ENCODE assay signal across 18 cellular contexts in genomic region chr1:209404577-209404976, GRCh38.
A peak's percentile ranks its signal among the peaks of the same experiment; 100 is the strongest.
DNase-seq lines count a peak whose midpoint lies in the region; ATAC-seq and TF ChIP-seq lines count a peak whose summit lies in the region.
"Had no signal": no experiment of that assay in that cellular context is flagged by ENCODE, and none has a peak within 500 bp of the region (broad histone marks: within the 10 kb centered on the region; RNA-seq: fewer than 3 reads in every experiment).

No MANE protein-coding gene starts in this region.

- no peak overlapping the region for H2BK15ac ChIP-seq in H9 (ENCODE audit: low read depth, low read length)

- H3F3A ChIP-seq in PC-3 (ENCODE audit: low read length, unreplicated experiment): peaks cover 34% of the 10 kb centered on the region

- ATAC-seq in PC-3 (peak; percentile 62), HG03565 (IDR thresholded peaks at IDR 0.05; ENCODE audit: unreplicated experiment) (no peak), GM21825 (IDR thresholded peaks at IDR 0.05; ENCODE audit: unreplicated experiment) (no peak), GM21390 (IDR thresholded peaks at IDR 0.05; ENCODE audit: unreplicated experiment) (no peak), HG03354 (IDR thresholded peaks at IDR 0.05; ENCODE audit: poor library complexity, severe bottlenecking, unreplicated experiment) (no peak)
- ATAC-seq: activated CD4-positive, CD25-positive, alpha-beta regulatory T cell treated with anti-CD3 and anti-CD28 coated beads, Interleukin-2, amount 50 U/mL, for 24 hours; mucosa of descending colon had no signal

- no peak overlapping the region for H3K4ac ChIP-seq in H9 (ENCODE audit: low read depth, low read length)

- H3K36me3 Mint-ChIP-seq in H9 (ENCODE audit: insufficient read depth in 1 of 3, low read depth in 3 of 3): no peaks in the 10 kb centered on the region; a peak in 1 of 7 replicates

- intact Hi-C loops in PC-3 (cut with micrococcal nuclease): loop anchor here (2.0 kb wide), 1 partner anchor 50 kb away; no protein-coding TSS in a partner anchor

- no peak overlapping the region for H4K8ac ChIP-seq in H9 (replicated peaks; ENCODE audit: insufficient read length, low read depth, low read length)

- H4K20me1 ChIP-seq in H9 (ENCODE audit: control insufficient read depth, insufficient read depth, insufficient read length) (no peaks in the 10 kb centered on the region), PC-3 (ENCODE audit: low read length) (no peaks in the 10 kb centered on the region), osteoblast (ENCODE audit: insufficient read depth, low read length) (no peaks in the 10 kb centered on the region)

- TF ChIP-seq CTCF in H9 (conservative IDR thresholded peaks at IDR 0.05) (no peak), PC-3 (conservative IDR thresholded peaks at IDR 0.05; ENCODE audit: low read depth, low read length) (no peak), epithelial cell of esophagus (IDR thresholded peaks at IDR 0.05; ENCODE audit: insufficient read depth, low read depth, low read length, missing control alignments) (no peak), osteoblast (IDR thresholded peaks at IDR 0.05; ENCODE audit: extremely low read depth, low read depth, low read length) (no peak)

- no peak overlapping the region for H3K56ac ChIP-seq in H9 (ENCODE audit: insufficient read length, low read depth, low read length)

- CTCF ChIA-PET in PC-3 (lab: Charles Lee): interaction anchor here (0.5 to 1.9 kb wide), 4 partner anchors 30 to 319 kb away, joined by 3 to 5 read pairs (median 4); no protein-coding TSS in a partner anchor

- H2BK12ac ChIP-seq in H9 (ENCODE audit: insufficient read length, low read depth, low read length): no peak overlapping the region

- POLR2A ChIA-PET in PC-3 (lab: Charles Lee; ENCODE audit: unreplicated experiment): interaction anchor here (0.6 to 1.5 kb wide), 3 partner anchors 47 to 249 kb away, joined by 4 to 6 read pairs (median 4); no protein-coding TSS in a partner anchor

- no peak overlapping the region for H2AFZ ChIP-seq in H9 (ENCODE audit: low read length)
- 0 out of 2 replicates have a peak overlapping the region, but pooled peaks have one; percentile 46 for H2AFZ ChIP-seq in PC-3 (ENCODE audit: low read length)
- no peak overlapping the region for H2AFZ ChIP-seq in osteoblast (ENCODE audit: low read length)

- no peaks in the 10 kb centered on the region for H3K79me1 ChIP-seq in H9 (ENCODE audit: insufficient read depth, low read depth, low read length, poor library complexity, severe bottlenecking)

- H3K23ac ChIP-seq in H9 (ENCODE audit: insufficient read length, low read depth, low read length): no peak overlapping the region

- no peak overlapping the region for H3K4me3 Mint-ChIP-seq in H9
- H3K4me3 Mint-ChIP-seq: B cell had no signal

- peak overlapping the region; percentile 53 for H3K4me3 ChIP-seq in PC-3 (ENCODE audit: low read length)
- no peak overlapping the region for H3K4me3 ChIP-seq in epithelial cell of esophagus (ENCODE audit: low read length)
- H3K4me3 ChIP-seq in osteoblast (ENCODE audit: insufficient read depth, low read length): no peak overlapping the region
- H3K4me3 ChIP-seq: mucosa of descending colon had no signal

- no peak overlapping the region for H2BK120ac ChIP-seq in H9 (ENCODE audit: low read depth, low read length, poor library complexity, severe bottlenecking)

- H3K9me3 ChIP-seq in H9 (ENCODE audit: control insufficient read depth, low read depth, low read length) (no peaks in the 10 kb centered on the region), PC-3 (ENCODE audit: low read length) (no peaks in the 10 kb centered on the region), osteoblast (ENCODE audit: low read depth, low read length) (no peaks in the 10 kb centered on the region)
- H3K9me3 ChIP-seq: mucosa of descending colon had no signal

- H3K23me2 ChIP-seq in H9 (ENCODE audit: insufficient read length, low read depth, low read length, poor library complexity, severe bottlenecking): no peaks in the 10 kb centered on the region

- no peak for DNase-seq in H9
- peak; percentile 88 for DNase-seq in PC-3
- peak; percentile 51 for DNase-seq in epithelial cell of esophagus (ENCODE audit: low read depth)
- no peak for DNase-seq in osteoblast (ENCODE audit: insufficient read length, low spot score, missing footprints)
- DNase-seq: activated gamma-delta T cell; aorta; glutamatergic neuron; Karpas-422; mucosa of descending colon; nucleus accumbens; Right ventricle myocardium superior; stimulated activated CD4-positive, alpha-beta T cell treated with anti-CD3 and anti-CD28 coated beads, Interleukin-4, amount 100 ng/mL, for 4 hours had no signal

- H3K36me3 ChIP-seq in PC-3 (ENCODE audit: low read depth, low read length): no peaks in the 10 kb centered on the region
- H3K36me3 ChIP-seq in osteoblast (ENCODE audit: insufficient read depth, low read length): no peaks in the 10 kb centered on the region

- H3K9ac ChIP-seq in H9 (ENCODE audit: extremely low read depth, insufficient read length, low read length) (no peak overlapping the region), PC-3 (ENCODE audit: low read length) (peak overlapping the region; percentile 76)

- no peak overlapping the region for H3K4me2 ChIP-seq in H9 (ENCODE audit: insufficient read depth, insufficient read length, low read length)
- H3K4me2 ChIP-seq in PC-3 (ENCODE audit: low read length): peak overlapping the region; percentile 79
- peak overlapping the region; percentile 62 for H3K4me2 ChIP-seq in osteoblast (ENCODE audit: insufficient read depth, low read length)

- no peaks in the 10 kb centered on the region for H3K9me2 ChIP-seq in PC-3 (replicated peaks; ENCODE audit: low read length)

- H2BK20ac ChIP-seq in H9 (ENCODE audit: low read depth, low read length, poor library complexity, severe bottlenecking): no peak overlapping the region

- no peaks in the 10 kb centered on the region for H3K27me3 ChIP-seq in H9 (ENCODE audit: insufficient read depth, low read length)
- no peaks in the 10 kb centered on the region for H3K27me3 ChIP-seq in PC-3 (ENCODE audit: low read length)
- H3K27me3 ChIP-seq in osteoblast (ENCODE audit: insufficient read depth, low read length): no peaks in the 10 kb centered on the region

- no peaks in the 10 kb centered on the region for H3K79me2 ChIP-seq in H9 (ENCODE audit: insufficient read depth, low read length)
- H3K79me2 ChIP-seq in PC-3 (ENCODE audit: low read length): no peaks in the 10 kb centered on the region
- H3K79me2 ChIP-seq in osteoblast (ENCODE audit: insufficient read depth, low read length): no peaks in the 10 kb centered on the region

- no peak overlapping the region for H4K91ac ChIP-seq in H9 (ENCODE audit: insufficient read length, low read depth, low read length)

- BruUV-seq in PC-3 (replicated peaks; lab: Mats Ljungman, UMichigan): no TSS peak

- no peak overlapping the region for H3K14ac ChIP-seq in H9 (ENCODE audit: insufficient read depth, low read length)

- H3K27ac ChIP-seq in H9 (ENCODE audit: insufficient read length, low read depth, low read length): no peak overlapping the region
- peak overlapping the region; percentile 96 for H3K27ac ChIP-seq in PC-3 (ENCODE audit: low read length)
- H3K27ac ChIP-seq in osteoblast (ENCODE audit: low read depth, low read length): peak overlapping the region; percentile 77

- no peak overlapping the region for H2AK5ac ChIP-seq in H9 (ENCODE audit: insufficient read length, low read length)

- H3T11ph ChIP-seq in H9 (ENCODE audit: low read length): no peak overlapping the region

- H3K27ac Mint-ChIP-seq in H9: peak overlapping the region in 2 of 3 experiments; percentile 76 to 89; a peak in 4 of 7 replicates
- H3K27ac Mint-ChIP-seq: B cell had no signal

- no peaks in the 10 kb centered on the region for H3K9me3 Mint-ChIP-seq in H9

- no peaks in the 10 kb centered on the region; the same call in 1 of the 2 replicates for H3K27me3 Mint-ChIP-seq in H9 (ENCODE audit: low read depth)

- peaks cover 3 to 12% of the 10 kb centered on the region in 2 experiments for H3K4me1 Mint-ChIP-seq in H9
- H3K4me1 Mint-ChIP-seq: B cell had no signal

- H4K5ac ChIP-seq in H9 (ENCODE audit: insufficient read length, low read depth, low read length): no peak overlapping the region

- H2BK5ac ChIP-seq in H9 (ENCODE audit: insufficient read length, low read length): no peak overlapping the region

- no CpG with 5 or more reads among the region's 3 CpGs for whole genome bisulfite sequencing in H9 (ENCODE audit: extremely low coverage, insufficient read length, low lambda C conversion rate)

- H3K18ac ChIP-seq in H9 (ENCODE audit: insufficient read length, low read depth, low read length): no peak overlapping the region

- peaks cover 7% of the 10 kb centered on the region; the same call in 1 of the 2 replicates for H3K4me1 ChIP-seq in H9 (ENCODE audit: insufficient read depth, low read length)
- peaks cover 72% of the 10 kb centered on the region for H3K4me1 ChIP-seq in PC-3 (ENCODE audit: insufficient read depth, low read length)
- peaks cover 44% of the 10 kb centered on the region for H3K4me1 ChIP-seq in osteoblast (ENCODE audit: insufficient read depth, low read length)

Comparison
In these comparisons a context has a peak if more than half of its experiments do, and no peak if none do; other contexts are left out.
1. DNase-seq: peak in PC-3 (single experiment) and epithelial cell of esophagus (single experiment); none in H9 (single experiment) and osteoblast (single experiment).